In the genomic region with DNA sequence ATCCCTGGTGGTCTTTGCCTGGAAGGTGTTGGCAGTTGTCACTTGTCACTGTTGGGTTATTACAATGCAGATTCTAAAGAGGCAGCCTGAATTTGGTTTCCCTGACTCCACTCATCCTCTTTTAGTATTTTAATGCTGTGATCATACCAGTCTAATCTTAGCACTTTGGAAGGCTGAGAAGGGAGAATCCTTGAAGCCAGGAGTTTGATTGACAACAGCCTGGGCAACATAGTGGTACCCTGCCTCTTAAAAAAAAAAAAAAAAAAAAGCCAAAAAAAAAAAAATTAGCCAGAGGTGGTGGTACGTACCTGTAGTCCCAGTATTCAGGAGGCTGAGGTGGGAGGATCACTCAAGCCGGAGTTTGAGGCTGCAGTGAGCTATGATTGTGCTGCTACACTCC, we compare ENCODE assay signal across 1 cellular context.
TF ChIP-seq lines count a peak whose summit lies in the region.

No MANE protein-coding gene starts in this region.

TF ChIP-seq in K562, 482 proteins besides CTCF, POLR2A, EP300 and RAD21 (continued from another document):
- TF ChIP-seq, protein P1, sequence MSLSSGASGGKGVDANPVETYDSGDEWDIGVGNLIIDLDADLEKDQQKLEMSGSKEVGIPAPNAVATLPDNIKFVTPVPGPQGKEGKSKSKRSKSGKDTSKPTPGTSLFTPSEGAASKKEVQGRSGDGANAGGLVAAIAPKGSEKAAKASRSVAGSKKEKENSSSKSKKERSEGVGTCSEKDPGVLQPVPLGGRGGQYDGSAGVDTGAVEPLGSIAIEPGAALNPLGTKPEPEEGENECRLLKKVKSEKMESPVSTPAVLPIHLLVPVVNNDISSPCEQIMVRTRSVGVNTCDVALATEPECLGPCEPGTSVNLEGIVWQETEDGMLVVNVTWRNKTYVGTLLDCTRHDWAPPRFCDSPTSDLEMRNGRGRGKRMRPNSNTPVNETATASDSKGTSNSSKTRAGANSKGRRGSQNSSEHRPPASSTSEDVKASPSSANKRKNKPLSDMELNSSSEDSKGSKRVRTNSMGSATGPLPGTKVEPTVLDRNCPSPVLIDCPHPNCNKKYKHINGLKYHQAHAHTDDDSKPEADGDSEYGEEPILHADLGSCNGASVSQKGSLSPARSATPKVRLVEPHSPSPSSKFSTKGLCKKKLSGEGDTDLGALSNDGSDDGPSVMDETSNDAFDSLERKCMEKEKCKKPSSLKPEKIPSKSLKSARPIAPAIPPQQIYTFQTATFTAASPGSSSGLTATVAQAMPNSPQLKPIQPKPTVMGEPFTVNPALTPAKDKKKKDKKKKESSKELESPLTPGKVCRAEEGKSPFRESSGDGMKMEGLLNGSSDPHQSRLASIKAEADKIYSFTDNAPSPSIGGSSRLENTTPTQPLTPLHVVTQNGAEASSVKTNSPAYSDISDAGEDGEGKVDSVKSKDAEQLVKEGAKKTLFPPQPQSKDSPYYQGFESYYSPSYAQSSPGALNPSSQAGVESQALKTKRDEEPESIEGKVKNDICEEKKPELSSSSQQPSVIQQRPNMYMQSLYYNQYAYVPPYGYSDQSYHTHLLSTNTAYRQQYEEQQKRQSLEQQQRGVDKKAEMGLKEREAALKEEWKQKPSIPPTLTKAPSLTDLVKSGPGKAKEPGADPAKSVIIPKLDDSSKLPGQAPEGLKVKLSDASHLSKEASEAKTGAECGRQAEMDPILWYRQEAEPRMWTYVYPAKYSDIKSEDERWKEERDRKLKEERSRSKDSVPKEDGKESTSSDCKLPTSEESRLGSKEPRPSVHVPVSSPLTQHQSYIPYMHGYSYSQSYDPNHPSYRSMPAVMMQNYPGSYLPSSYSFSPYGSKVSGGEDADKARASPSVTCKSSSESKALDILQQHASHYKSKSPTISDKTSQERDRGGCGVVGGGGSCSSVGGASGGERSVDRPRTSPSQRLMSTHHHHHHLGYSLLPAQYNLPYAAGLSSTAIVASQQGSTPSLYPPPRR (CRISPR knock-in tag; IDR thresholded peaks at IDR 0.05; ENCODE audit: borderline replicate concordance), result no peak
